1 cellular context compared by ENCODE assay signal in the genomic region with DNA sequence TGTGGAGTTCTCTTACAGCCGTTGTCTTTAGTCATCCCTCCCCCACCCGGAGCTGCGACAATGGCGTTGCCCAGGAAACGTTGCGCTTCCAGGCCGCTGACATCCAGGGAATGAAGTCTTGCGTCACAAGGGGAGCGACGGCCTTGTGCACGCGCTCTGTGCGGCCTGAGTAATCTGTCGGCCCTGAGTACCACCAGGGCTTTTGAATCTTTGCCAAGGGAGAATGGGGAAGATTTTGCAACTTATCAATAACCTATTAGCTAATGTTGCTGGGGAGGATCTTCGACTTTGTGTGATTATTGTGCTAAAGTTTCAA.
TF ChIP-seq lines count a peak whose summit lies in the region.

A gene (minus strand): TSS at position 62 of the 316 bp plus-strand sequence. CDS start 360 bp downstream, outside the sequence.

TF ChIP-seq in WTC11, 78 proteins besides CTCF, POLR2A, EP300 and RAD21 (continued from another document):
- TF ChIP-seq, protein P1, sequence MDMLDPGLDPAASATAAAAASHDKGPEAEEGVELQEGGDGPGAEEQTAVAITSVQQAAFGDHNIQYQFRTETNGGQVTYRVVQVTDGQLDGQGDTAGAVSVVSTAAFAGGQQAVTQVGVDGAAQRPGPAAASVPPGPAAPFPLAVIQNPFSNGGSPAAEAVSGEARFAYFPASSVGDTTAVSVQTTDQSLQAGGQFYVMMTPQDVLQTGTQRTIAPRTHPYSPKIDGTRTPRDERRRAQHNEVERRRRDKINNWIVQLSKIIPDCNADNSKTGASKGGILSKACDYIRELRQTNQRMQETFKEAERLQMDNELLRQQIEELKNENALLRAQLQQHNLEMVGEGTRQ (CRISPR knock-in tag; IDR thresholded peaks at IDR 0.05), result no peak
- TF ChIP-seq ETV6 (CRISPR knock-in tag; IDR thresholded peaks at IDR 0.05), result no peak
- TF ChIP-seq ATF1 (CRISPR knock-in tag; IDR thresholded peaks at IDR 0.05), result no peak
